Comparison of ENCODE assay signal across 25 cellular contexts in genomic region chr1:86641318-86641717, GRCh38.
"Had no signal": no experiment of that assay in that cellular context is flagged by ENCODE, and none has a peak within 500 bp of the region (broad histone marks: within the 10 kb centered on the region; RNA-seq: fewer than 3 reads in every experiment).

No MANE protein-coding gene starts in this region.

- H3K27ac ChIP-seq: PC-9 had no signal

- H3K4me2 ChIP-seq: PC-9 had no signal

- DNase-seq: activated B cell treated with CpG ODN at 0.5 μM for 24 hours; activated CD4-positive, alpha-beta T cell treated with anti-CD3 and anti-CD28 coated beads for 1 hour; activated CD4-positive, alpha-beta T cell treated with anti-CD3 and anti-CD28 coated beads, Interleukin-2, amount 10 ng/mL, durations not matched to agents 24 days and 14 days; activated CD4-positive, alpha-beta T cell treated with anti-CD3 and anti-CD28 coated beads, Interleukin-2, amount 50 U/mL, for 48 hours; activated effector memory CD4-positive, alpha-beta T cell treated with anti-CD3 and anti-CD28 coated beads, Interleukin-2, amount 50 U/mL, for 16 hours; activated naive CD4-positive, alpha-beta T cell treated with Interleukin-2 at 50 U/mL for 16 hours; activated naive CD8-positive, alpha-beta T cell treated with anti-CD3 and anti-CD28 coated beads, Interleukin-2, amount 50 U/mL, for 24 hours; activated T-cell treated with anti-CD3 and anti-CD28 coated beads, Interleukin-2, amount 50 U/mL, for 4 hours; amygdala; IMR-90; Kasumi-1; KBM-7; NCI-H1092; NCI-H1417; NCI-H1930; NCI-H2171 treated with DMSO at 0.1 percent for 48 hours; NCI-H226; NCI-H69; NK-92 treated with Interleukin-12 subunit alpha and Interleukin-12 subunit beta, amount 100 ng/mL, for 24 hours; PC-9; SIG-M5; T-cell; T-helper 2 cell; T1000 had no signal

- ATAC-seq: activated naive CD4-positive, alpha-beta T cell treated with anti-CD3 and anti-CD28 coated beads, Interleukin-2, amount 50 U/mL, for 72 hours; activated naive CD8-positive, alpha-beta T cell treated with anti-CD3 and anti-CD28 coated beads, Interleukin-2, amount 50 U/mL, for 24 hours; activated T-cell treated with anti-CD3 and anti-CD28 coated beads, Interleukin-2, amount 50 U/mL, for 4 hours; T-cell had no signal

- H2AFZ ChIP-seq: PC-9 had no signal

- H3K4me3 ChIP-seq: PC-9 had no signal
